In genomic region chr18:45874501-45875184, GRCh38 we compare ENCODE assay signal across 8 cellular contexts. TPM values are rescaled to one million over a fixed set of nuclear protein-coding genes. Genes with fewer than 3 reads are reported as not detected.
DNase-seq lines count a peak whose midpoint lies in the region; ATAC-seq, FAIRE-seq and TF ChIP-seq lines count a peak whose summit lies in the region.

No MANE protein-coding gene starts in this region.

- H3K4me3 Mint-ChIP-seq in activated CD8-positive, alpha-beta T cell treated with anti-CD3 and anti-CD28 coated beads for 36 hours = peak overlapping the region; percentile 8
- no peak overlapping the region for H3K4me3 Mint-ChIP-seq in osteocyte (ENCODE audit: unreplicated experiment)

- H3K36me3 Mint-ChIP-seq in activated CD8-positive, alpha-beta T cell treated with anti-CD3 and anti-CD28 coated beads for 36 hours (ENCODE audit: low read depth) = peaks cover 71% of the 10 kb centered on the region
- peaks cover 58% of the 10 kb centered on the region for H3K36me3 Mint-ChIP-seq in osteocyte (ENCODE audit: unreplicated experiment)

- peak overlapping the region; percentile 92 for H3K27ac Mint-ChIP-seq in activated CD8-positive, alpha-beta T cell treated with anti-CD3 and anti-CD28 coated beads for 36 hours
- H3K27ac Mint-ChIP-seq in osteocyte (ENCODE audit: unreplicated experiment) = no peak overlapping the region

- peak; percentile 80 for ATAC-seq in HG03139 (IDR thresholded peaks at IDR 0.05; ENCODE audit: unreplicated experiment)
- peak; percentile 91 for ATAC-seq in activated CD8-positive, alpha-beta T cell treated with anti-CD3 and anti-CD28 coated beads for 36 hours

- H3K4me1 Mint-ChIP-seq in activated CD8-positive, alpha-beta T cell treated with anti-CD3 and anti-CD28 coated beads for 36 hours (ENCODE audit: low read depth) = peaks cover 41% of the 10 kb centered on the region
- no peaks in the 10 kb centered on the region for H3K4me1 Mint-ChIP-seq in osteocyte (ENCODE audit: unreplicated experiment)

- no peaks in the 10 kb centered on the region for H3K27me3 Mint-ChIP-seq in activated CD8-positive, alpha-beta T cell treated with anti-CD3 and anti-CD28 coated beads for 36 hours
- H3K27me3 Mint-ChIP-seq in osteocyte (ENCODE audit: unreplicated experiment) = no peaks in the 10 kb centered on the region

- DNase-seq in GM19239 (ENCODE audit: insufficient read length, low spot score) = peak; percentile 24
- DNase-seq in activated CD8-positive, alpha-beta T cell treated with anti-CD3 and anti-CD28 coated beads for 36 hours = peak; percentile 91
- peak; percentile 44 to 54 for DNase-seq in stimulated activated CD4-positive, alpha-beta T cell treated with anti-CD3 and anti-CD28 coated beads, Interleukin-15, amount 100 ng/mL, for 48 hours (ENCODE audit: low read depth in 2 of 2)
- no peak for DNase-seq in epidermal melanocyte (ENCODE audit: insufficient read length, low spot score)
- no peak for DNase-seq in NCI-H187 treated with DMSO at 0.1 percent for 48 hours (lab: John Stamatoyannopoulos, UW)
- DNase-seq in osteocyte (ENCODE audit: extremely low spot score, unreplicated experiment) = no peak
- DNase-seq in HPDE6-E6E7 (ENCODE audit: extremely low spot score) = no peak

- peak; percentile 92 for FAIRE-seq in GM19239 (lab: Jason Lieb, UNC)

- TF ChIP-seq CTCF in activated CD8-positive, alpha-beta T cell treated with anti-CD3 and anti-CD28 coated beads for 36 hours (IDR thresholded peaks at IDR 0.05) = no peak
- TF ChIP-seq CTCF in osteocyte (IDR thresholded peaks at IDR 0.05) = no peak

- CTCF ChIA-PET in activated CD8-positive, alpha-beta T cell treated with anti-CD3 and anti-CD28 coated beads for 36 hours (lab: Charles Lee) = interaction anchor here (0.7 to 7.0 kb wide), 3 partner anchors 148 to 209 kb away, joined by 4 to 113 read pairs (median 4); partner anchors contain the start of gene SLC14A1

- peaks cover 16% of the 10 kb centered on the region for H3K9me3 Mint-ChIP-seq in activated CD8-positive, alpha-beta T cell treated with anti-CD3 and anti-CD28 coated beads for 36 hours
- peaks cover 5% of the 10 kb centered on the region for H3K9me3 Mint-ChIP-seq in osteocyte (ENCODE audit: unreplicated experiment)

- POLR2A ChIA-PET in activated CD8-positive, alpha-beta T cell treated with anti-CD3 and anti-CD28 coated beads for 36 hours (lab: Charles Lee) = interaction anchor here (0.6 to 1.1 kb wide), 4 partner anchors 53 to 743 kb away, joined by 3 to 4 read pairs (median 4); no protein-coding TSS in a partner anchor

- intact Hi-C loops in activated CD8-positive, alpha-beta T cell treated with anti-CD3 and anti-CD28 coated beads for 36 hours (cut with micrococcal nuclease) = loop anchor here (2.0 to 10.0 kb wide), 4 partner anchors 90 to 208 kb away; partner anchors contain the start of genes EPG5 and PSTPIP2

RNA-seq across cellular contexts. Expression of gene SIGLEC15, which starts 49.2 kb away (rescaled TPM):
- not detected for total RNA-seq in activated CD8-positive, alpha-beta T cell treated with anti-CD3 and anti-CD28 coated beads for 36 hours
- 0.13 and 0.37 TPM in 2 replicates for total RNA-seq in osteocyte

Comparison
In these comparisons a context has a peak if more than half of its experiments do, and no peak if none do; other contexts are left out.
1. DNase-seq: peak in GM19239 (single experiment), activated CD8-positive, alpha-beta T cell treated with anti-CD3 and anti-CD28 coated beads for 36 hours (single experiment) and stimulated activated CD4-positive, alpha-beta T cell treated with anti-CD3 and anti-CD28 coated beads, Interleukin-15, amount 100 ng/mL, for 48 hours (2 of 2); none in epidermal melanocyte (single experiment), NCI-H187 treated with DMSO at 0.1 percent for 48 hours (single experiment), osteocyte (single experiment) and HPDE6-E6E7 (single experiment).